1 cellular context compared by ENCODE assay signal in genomic region chr2:130355578-130356431, GRCh38.
TF ChIP-seq lines count a peak whose summit lies in the region.

PTPN18 (plus strand) TSS chr2:130356056; CDS start chr2:130356108, 52 bp downstream.

TF ChIP-seq in HepG2, 621 proteins besides CTCF, POLR2A, EP300 and RAD21 (continued from another document and continues in another):
- TF ChIP-seq UBTF (CRISPR knock-in tag; IDR thresholded peaks at IDR 0.05) (peak; percentile 95), E2F5 (CRISPR knock-in tag; conservative IDR thresholded peaks at IDR 0.05) (peak; percentile 62), ZNF607 (CRISPR knock-in tag; IDR thresholded peaks at IDR 0.05; ENCODE audit: borderline replicate concordance) (peak; percentile 75; the same call in 1 of the 2 replicates), ZSCAN21 (CRISPR knock-in tag; IDR thresholded peaks at IDR 0.05; ENCODE audit: borderline replicate concordance) (peak; percentile 71; the same call in 1 of the 2 replicates), KDM2A (CRISPR knock-in tag; IDR thresholded peaks at IDR 0.05; ENCODE audit: borderline replicate concordance, low read depth) (peak; percentile 26), ZNF563 (CRISPR knock-in tag; IDR thresholded peaks at IDR 0.05) (peak; percentile 88), NFATC3 (CRISPR knock-in tag; IDR thresholded peaks at IDR 0.05) (peak; percentile 72; the same call in 1 of the 2 replicates), NPAS2 (CRISPR knock-in tag; IDR thresholded peaks at IDR 0.05; ENCODE audit: borderline replicate concordance) (no peak; the same call in 1 of the 2 replicates), ZNF512B (CRISPR knock-in tag; IDR thresholded peaks at IDR 0.05; ENCODE audit: borderline replicate concordance) (no peak), ZNF446 (CRISPR knock-in tag; IDR thresholded peaks at IDR 0.05) (peak; percentile 77), SIX1 (CRISPR knock-in tag; IDR thresholded peaks at IDR 0.05; ENCODE audit: borderline replicate concordance) (0 out of 2 replicates have a peak, but pooled peaks have one; percentile 20), AHR (CRISPR knock-in tag; IDR thresholded peaks at IDR 0.05) (0 out of 2 replicates have a peak, but pooled peaks have one; percentile 67), ZFY (CRISPR knock-in tag; IDR thresholded peaks at IDR 0.05) (peak; percentile 92), HNF4A (CRISPR knock-in tag; IDR thresholded peaks at IDR 0.05) (peak; percentile 62; the same call in 1 of the 2 replicates), ZMYM4 (CRISPR knock-in tag; IDR thresholded peaks at IDR 0.05) (peak; percentile 53), MAF1 (CRISPR knock-in tag; IDR thresholded peaks at IDR 0.05; ENCODE audit: borderline replicate concordance) (peak; percentile 72), NFKB2 (CRISPR knock-in tag; IDR thresholded peaks at IDR 0.05; ENCODE audit: borderline replicate concordance) (peak; percentile 76), SAP130 (CRISPR knock-in tag; IDR thresholded peaks at IDR 0.05; ENCODE audit: low read depth) (peak; percentile 77), NFE2L1 (CRISPR knock-in tag; IDR thresholded peaks at IDR 0.05; ENCODE audit: borderline replicate concordance) (0 out of 2 replicates have a peak, but pooled peaks have one; percentile 4), RFXAP (CRISPR knock-in tag; IDR thresholded peaks at IDR 0.05; ENCODE audit: borderline replicate concordance) (no peak; the same call in 1 of the 2 replicates), FOXC1 (CRISPR knock-in tag; IDR thresholded peaks at IDR 0.05; ENCODE audit: borderline replicate concordance) (0 out of 2 replicates have a peak, but pooled peaks have one; percentile 42), ZNF782 (CRISPR knock-in tag; IDR thresholded peaks at IDR 0.05; ENCODE audit: borderline replicate concordance) (peak; percentile 88; the same call in 1 of the 2 replicates), PHF21A (CRISPR knock-in tag; IDR thresholded peaks at IDR 0.05) (peak; percentile 72), NFYC (CRISPR knock-in tag; IDR thresholded peaks at IDR 0.05) (peak; percentile 69), STAG1 (CRISPR knock-in tag; IDR thresholded peaks at IDR 0.05) (peak; percentile 57), SIN3A (IDR thresholded peaks at IDR 0.05; ENCODE audit: borderline replicate concordance, low read depth, low read length) (peak; percentile 86; the same call in 1 of the 2 replicates), SETDB1 (CRISPR knock-in tag; IDR thresholded peaks at IDR 0.05; ENCODE audit: borderline replicate concordance) (no peak), ZNF282 (IDR thresholded peaks at IDR 0.05; ENCODE audit: partially characterized antibody) (no peak), ARID5B (CRISPR knock-in tag; IDR thresholded peaks at IDR 0.05) (peak; percentile 27; the same call in 1 of the 2 replicates), BCL3 (CRISPR knock-in tag; IDR thresholded peaks at IDR 0.05) (peak; percentile 94), IRF1 (CRISPR knock-in tag; IDR thresholded peaks at IDR 0.05; ENCODE audit: low read depth) (peak; percentile 59; the same call in 1 of the 2 replicates), SMC3 (IDR thresholded peaks at IDR 0.05; ENCODE audit: low read length) (no peak), ZNF564 (CRISPR knock-in tag; IDR thresholded peaks at IDR 0.05) (peak; percentile 66; the same call in 1 of the 2 replicates), ZNF724P (CRISPR knock-in tag; IDR thresholded peaks at IDR 0.05; ENCODE audit: borderline replicate concordance) (no peak; the same call in 1 of the 2 replicates), ZNF251 (CRISPR knock-in tag; IDR thresholded peaks at IDR 0.05) (0 out of 2 replicates have a peak, but pooled peaks have one; percentile 61), ZNF431 (CRISPR knock-in tag; IDR thresholded peaks at IDR 0.05; ENCODE audit: borderline replicate concordance, low read depth) (peak; percentile 82), ZNF644 (CRISPR knock-in tag; IDR thresholded peaks at IDR 0.05; ENCODE audit: low read depth) (peak; percentile 58; the same call in 1 of the 2 replicates), ZSCAN5A (CRISPR knock-in tag; IDR thresholded peaks at IDR 0.05; ENCODE audit: borderline replicate concordance) (0 out of 2 replicates have a peak, but pooled peaks have one; percentile 49)
